ENCODE assay signal across 1 cellular context in the genomic region with DNA sequence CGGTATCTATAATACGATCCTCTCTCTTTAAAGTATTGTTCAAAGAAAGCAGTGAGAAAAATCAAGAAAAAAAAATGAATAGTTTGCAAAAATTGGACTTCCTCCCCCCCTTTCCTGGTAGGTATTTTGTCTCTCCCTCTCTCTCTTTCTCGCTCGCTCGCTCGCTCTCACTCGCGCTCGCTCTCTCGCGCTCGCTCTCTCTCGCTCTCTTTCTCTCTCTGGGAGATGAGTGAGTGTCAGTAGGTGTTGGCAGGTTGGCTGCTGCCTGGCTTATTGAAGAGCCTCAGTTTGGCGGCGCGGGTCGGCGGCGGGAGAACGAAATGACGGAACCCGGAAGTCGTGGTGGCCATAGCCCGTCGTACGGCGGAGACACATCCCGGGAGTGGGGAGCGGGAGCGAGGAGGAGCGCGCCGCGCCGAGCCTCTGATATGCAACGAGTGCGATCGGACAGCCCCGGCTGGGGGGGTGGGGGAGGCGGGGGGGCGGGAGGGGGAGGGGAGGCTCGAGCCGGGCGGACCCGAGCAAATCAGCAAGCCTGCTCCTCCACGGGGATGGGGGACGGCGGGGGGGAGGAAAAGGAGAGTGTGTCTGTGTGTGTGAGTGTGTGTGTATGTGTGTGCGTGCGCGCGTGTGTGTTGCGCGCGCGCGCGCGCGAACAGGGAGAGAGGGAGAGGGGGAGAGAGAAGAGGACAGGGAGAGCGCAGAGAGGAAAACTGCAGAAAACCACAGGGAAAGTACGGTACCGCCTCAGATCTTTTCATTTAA.
TF ChIP-seq lines count a peak whose summit lies in the region.

A gene (minus strand): TSS at position 441 of the 765 bp plus-strand sequence. CDS start 1,083 bp downstream, outside the sequence.

TF ChIP-seq in HepG2, 621 proteins besides CTCF, POLR2A, EP300 and RAD21 (continued from another document and continues in another):
- TF ChIP-seq, protein P1, sequence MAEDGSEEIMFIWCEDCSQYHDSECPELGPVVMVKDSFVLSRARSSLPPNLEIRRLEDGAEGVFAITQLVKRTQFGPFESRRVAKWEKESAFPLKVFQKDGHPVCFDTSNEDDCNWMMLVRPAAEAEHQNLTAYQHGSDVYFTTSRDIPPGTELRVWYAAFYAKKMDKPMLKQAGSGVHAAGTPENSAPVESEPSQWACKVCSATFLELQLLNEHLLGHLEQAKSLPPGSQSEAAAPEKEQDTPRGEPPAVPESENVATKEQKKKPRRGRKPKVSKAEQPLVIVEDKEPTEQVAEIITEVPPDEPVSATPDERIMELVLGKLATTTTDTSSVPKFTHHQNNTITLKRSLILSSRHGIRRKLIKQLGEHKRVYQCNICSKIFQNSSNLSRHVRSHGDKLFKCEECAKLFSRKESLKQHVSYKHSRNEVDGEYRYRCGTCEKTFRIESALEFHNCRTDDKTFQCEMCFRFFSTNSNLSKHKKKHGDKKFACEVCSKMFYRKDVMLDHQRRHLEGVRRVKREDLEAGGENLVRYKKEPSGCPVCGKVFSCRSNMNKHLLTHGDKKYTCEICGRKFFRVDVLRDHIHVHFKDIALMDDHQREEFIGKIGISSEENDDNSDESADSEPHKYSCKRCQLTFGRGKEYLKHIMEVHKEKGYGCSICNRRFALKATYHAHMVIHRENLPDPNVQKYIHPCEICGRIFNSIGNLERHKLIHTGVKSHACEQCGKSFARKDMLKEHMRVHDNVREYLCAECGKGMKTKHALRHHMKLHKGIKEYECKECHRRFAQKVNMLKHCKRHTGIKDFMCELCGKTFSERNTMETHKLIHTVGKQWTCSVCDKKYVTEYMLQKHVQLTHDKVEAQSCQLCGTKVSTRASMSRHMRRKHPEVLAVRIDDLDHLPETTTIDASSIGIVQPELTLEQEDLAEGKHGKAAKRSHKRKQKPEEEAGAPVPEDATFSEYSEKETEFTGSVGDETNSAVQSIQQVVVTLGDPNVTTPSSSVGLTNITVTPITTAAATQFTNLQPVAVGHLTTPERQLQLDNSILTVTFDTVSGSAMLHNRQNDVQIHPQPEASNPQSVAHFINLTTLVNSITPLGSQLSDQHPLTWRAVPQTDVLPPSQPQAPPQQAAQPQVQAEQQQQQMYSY (CRISPR knock-in tag; IDR thresholded peaks at IDR 0.05) = no peak
- no peak for TF ChIP-seq REL (CRISPR knock-in tag; conservative IDR thresholded peaks at IDR 0.05)
- no peak for TF ChIP-seq SOX13 (IDR thresholded peaks at IDR 0.05)
- peak in 1 of 2 experiments; percentile 23; a peak in 1 of 4 replicates for TF ChIP-seq SOX13 (CRISPR knock-in tag; conservative IDR thresholded peaks at IDR 0.05 in 1 of 2, IDR thresholded peaks at IDR 0.05 in 1 of 2)
- TF ChIP-seq DNMT1 (CRISPR knock-in tag; IDR thresholded peaks at IDR 0.05) = no peak
- TF ChIP-seq, protein P2, sequence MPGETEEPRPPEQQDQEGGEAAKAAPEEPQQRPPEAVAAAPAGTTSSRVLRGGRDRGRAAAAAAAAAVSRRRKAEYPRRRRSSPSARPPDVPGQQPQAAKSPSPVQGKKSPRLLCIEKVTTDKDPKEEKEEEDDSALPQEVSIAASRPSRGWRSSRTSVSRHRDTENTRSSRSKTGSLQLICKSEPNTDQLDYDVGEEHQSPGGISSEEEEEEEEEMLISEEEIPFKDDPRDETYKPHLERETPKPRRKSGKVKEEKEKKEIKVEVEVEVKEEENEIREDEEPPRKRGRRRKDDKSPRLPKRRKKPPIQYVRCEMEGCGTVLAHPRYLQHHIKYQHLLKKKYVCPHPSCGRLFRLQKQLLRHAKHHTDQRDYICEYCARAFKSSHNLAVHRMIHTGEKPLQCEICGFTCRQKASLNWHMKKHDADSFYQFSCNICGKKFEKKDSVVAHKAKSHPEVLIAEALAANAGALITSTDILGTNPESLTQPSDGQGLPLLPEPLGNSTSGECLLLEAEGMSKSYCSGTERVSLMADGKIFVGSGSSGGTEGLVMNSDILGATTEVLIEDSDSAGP (CRISPR knock-in tag; IDR thresholded peaks at IDR 0.05; ENCODE audit: borderline replicate concordance) = no peak; the same call in 1 of the 2 replicates
- TF ChIP-seq HNF4A (CRISPR knock-in tag; IDR thresholded peaks at IDR 0.05) = no peak
- TF ChIP-seq ZMYM2 (CRISPR knock-in tag; IDR thresholded peaks at IDR 0.05) = no peak
- TF ChIP-seq ZNF451 (CRISPR knock-in tag; IDR thresholded peaks at IDR 0.05) = no peak
- no peak for TF ChIP-seq ZNF550 (CRISPR knock-in tag; IDR thresholded peaks at IDR 0.05; ENCODE audit: borderline replicate concordance)
- TF ChIP-seq HMG20A (CRISPR knock-in tag; IDR thresholded peaks at IDR 0.05; ENCODE audit: borderline replicate concordance) = no peak
- TF ChIP-seq ZNF367 (CRISPR knock-in tag; IDR thresholded peaks at IDR 0.05; ENCODE audit: borderline replicate concordance) = no peak
- no peak for TF ChIP-seq ZC3H4 (CRISPR knock-in tag; IDR thresholded peaks at IDR 0.05; ENCODE audit: borderline replicate concordance)
- TF ChIP-seq, protein P3, sequence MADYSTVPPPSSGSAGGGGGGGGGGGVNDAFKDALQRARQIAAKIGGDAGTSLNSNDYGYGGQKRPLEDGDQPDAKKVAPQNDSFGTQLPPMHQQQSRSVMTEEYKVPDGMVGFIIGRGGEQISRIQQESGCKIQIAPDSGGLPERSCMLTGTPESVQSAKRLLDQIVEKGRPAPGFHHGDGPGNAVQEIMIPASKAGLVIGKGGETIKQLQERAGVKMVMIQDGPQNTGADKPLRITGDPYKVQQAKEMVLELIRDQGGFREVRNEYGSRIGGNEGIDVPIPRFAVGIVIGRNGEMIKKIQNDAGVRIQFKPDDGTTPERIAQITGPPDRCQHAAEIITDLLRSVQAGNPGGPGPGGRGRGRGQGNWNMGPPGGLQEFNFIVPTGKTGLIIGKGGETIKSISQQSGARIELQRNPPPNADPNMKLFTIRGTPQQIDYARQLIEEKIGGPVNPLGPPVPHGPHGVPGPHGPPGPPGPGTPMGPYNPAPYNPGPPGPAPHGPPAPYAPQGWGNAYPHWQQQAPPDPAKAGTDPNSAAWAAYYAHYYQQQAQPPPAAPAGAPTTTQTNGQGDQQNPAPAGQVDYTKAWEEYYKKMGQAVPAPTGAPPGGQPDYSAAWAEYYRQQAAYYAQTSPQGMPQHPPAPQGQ (CRISPR knock-in tag; IDR thresholded peaks at IDR 0.05; ENCODE audit: borderline replicate concordance) = no peak
- TF ChIP-seq, protein P4, sequence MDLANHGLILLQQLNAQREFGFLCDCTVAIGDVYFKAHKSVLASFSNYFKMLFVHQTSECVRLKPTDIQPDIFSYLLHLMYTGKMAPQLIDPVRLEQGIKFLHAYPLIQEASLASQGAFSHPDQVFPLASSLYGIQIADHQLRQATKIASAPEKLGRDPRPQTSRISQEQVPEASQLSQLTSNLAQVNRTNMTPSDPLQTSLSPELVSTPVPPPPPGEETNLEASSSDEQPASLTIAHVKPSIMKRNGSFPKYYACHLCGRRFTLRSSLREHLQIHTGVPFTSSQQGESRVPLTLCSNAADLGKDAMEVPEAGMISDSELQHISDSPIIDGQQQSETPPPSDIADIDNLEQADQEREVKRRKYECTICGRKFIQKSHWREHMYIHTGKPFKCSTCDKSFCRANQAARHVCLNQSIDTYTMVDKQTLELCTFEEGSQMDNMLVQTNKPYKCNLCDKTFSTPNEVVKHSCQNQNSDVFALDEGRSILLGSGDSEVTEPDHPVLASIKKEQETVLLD (CRISPR knock-in tag; IDR thresholded peaks at IDR 0.05; ENCODE audit: low read depth) = peak; percentile 68; the same call in 1 of the 2 replicates
- no peak for TF ChIP-seq ZMYM3 (CRISPR knock-in tag; IDR thresholded peaks at IDR 0.05)
- TF ChIP-seq, protein P5, sequence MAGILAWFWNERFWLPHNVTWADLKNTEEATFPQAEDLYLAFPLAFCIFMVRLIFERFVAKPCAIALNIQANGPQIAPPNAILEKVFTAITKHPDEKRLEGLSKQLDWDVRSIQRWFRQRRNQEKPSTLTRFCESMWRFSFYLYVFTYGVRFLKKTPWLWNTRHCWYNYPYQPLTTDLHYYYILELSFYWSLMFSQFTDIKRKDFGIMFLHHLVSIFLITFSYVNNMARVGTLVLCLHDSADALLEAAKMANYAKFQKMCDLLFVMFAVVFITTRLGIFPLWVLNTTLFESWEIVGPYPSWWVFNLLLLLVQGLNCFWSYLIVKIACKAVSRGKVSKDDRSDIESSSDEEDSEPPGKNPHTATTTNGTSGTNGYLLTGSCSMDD (CRISPR knock-in tag; IDR thresholded peaks at IDR 0.05) = no peak
- TF ChIP-seq ZNF563 (CRISPR knock-in tag; IDR thresholded peaks at IDR 0.05) = peak; percentile 60; the same call in 1 of the 2 replicates
- peak; percentile 53 for TF ChIP-seq PHF20 (CRISPR knock-in tag; IDR thresholded peaks at IDR 0.05)
- no peak for TF ChIP-seq ZNF850 (CRISPR knock-in tag; conservative IDR thresholded peaks at IDR 0.05)
- no peak for TF ChIP-seq SNAPC2 (CRISPR knock-in tag; IDR thresholded peaks at IDR 0.05)
- TF ChIP-seq PHF5A (CRISPR knock-in tag; IDR thresholded peaks at IDR 0.05; ENCODE audit: low read depth, unreplicated experiment) = no peak
- no peak for TF ChIP-seq ZNF776 (CRISPR knock-in tag; IDR thresholded peaks at IDR 0.05)
- TF ChIP-seq ZNF788 (CRISPR knock-in tag; IDR thresholded peaks at IDR 0.05; ENCODE audit: borderline replicate concordance) = peak; percentile 35; the same call in 1 of the 2 replicates
- TF ChIP-seq FIP1L1 (IDR thresholded peaks at IDR 0.05; ENCODE audit: borderline replicate concordance, insufficient read depth, low read depth, low read length) = no peak
- no peak for TF ChIP-seq MZF1 (CRISPR knock-in tag; IDR thresholded peaks at IDR 0.05; ENCODE audit: borderline replicate concordance)
- TF ChIP-seq ZNF12 (CRISPR knock-in tag; IDR thresholded peaks at IDR 0.05) = no peak
- TF ChIP-seq ZFP1 (CRISPR knock-in tag; IDR thresholded peaks at IDR 0.05) = no peak
- TF ChIP-seq ZNF34 (CRISPR knock-in tag; IDR thresholded peaks at IDR 0.05; ENCODE audit: borderline replicate concordance) = no peak
- TF ChIP-seq ZNF20 (CRISPR knock-in tag; IDR thresholded peaks at IDR 0.05) = no peak
- TF ChIP-seq, protein P6, sequence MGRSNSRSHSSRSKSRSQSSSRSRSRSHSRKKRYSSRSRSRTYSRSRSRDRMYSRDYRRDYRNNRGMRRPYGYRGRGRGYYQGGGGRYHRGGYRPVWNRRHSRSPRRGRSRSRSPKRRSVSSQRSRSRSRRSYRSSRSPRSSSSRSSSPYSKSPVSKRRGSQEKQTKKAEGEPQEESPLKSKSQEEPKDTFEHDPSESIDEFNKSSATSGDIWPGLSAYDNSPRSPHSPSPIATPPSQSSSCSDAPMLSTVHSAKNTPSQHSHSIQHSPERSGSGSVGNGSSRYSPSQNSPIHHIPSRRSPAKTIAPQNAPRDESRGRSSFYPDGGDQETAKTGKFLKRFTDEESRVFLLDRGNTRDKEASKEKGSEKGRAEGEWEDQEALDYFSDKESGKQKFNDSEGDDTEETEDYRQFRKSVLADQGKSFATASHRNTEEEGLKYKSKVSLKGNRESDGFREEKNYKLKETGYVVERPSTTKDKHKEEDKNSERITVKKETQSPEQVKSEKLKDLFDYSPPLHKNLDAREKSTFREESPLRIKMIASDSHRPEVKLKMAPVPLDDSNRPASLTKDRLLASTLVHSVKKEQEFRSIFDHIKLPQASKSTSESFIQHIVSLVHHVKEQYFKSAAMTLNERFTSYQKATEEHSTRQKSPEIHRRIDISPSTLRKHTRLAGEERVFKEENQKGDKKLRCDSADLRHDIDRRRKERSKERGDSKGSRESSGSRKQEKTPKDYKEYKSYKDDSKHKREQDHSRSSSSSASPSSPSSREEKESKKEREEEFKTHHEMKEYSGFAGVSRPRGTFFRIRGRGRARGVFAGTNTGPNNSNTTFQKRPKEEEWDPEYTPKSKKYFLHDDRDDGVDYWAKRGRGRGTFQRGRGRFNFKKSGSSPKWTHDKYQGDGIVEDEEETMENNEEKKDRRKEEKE (IDR thresholded peaks at IDR 0.05) = no peak
- TF ChIP-seq, protein P7, sequence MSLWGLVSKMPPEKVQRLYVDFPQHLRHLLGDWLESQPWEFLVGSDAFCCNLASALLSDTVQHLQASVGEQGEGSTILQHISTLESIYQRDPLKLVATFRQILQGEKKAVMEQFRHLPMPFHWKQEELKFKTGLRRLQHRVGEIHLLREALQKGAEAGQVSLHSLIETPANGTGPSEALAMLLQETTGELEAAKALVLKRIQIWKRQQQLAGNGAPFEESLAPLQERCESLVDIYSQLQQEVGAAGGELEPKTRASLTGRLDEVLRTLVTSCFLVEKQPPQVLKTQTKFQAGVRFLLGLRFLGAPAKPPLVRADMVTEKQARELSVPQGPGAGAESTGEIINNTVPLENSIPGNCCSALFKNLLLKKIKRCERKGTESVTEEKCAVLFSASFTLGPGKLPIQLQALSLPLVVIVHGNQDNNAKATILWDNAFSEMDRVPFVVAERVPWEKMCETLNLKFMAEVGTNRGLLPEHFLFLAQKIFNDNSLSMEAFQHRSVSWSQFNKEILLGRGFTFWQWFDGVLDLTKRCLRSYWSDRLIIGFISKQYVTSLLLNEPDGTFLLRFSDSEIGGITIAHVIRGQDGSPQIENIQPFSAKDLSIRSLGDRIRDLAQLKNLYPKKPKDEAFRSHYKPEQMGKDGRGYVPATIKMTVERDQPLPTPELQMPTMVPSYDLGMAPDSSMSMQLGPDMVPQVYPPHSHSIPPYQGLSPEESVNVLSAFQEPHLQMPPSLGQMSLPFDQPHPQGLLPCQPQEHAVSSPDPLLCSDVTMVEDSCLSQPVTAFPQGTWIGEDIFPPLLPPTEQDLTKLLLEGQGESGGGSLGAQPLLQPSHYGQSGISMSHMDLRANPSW (CRISPR knock-in tag; IDR thresholded peaks at IDR 0.05; ENCODE audit: borderline replicate concordance) = no peak
- TF ChIP-seq ZNF816 (CRISPR knock-in tag; IDR thresholded peaks at IDR 0.05; ENCODE audit: borderline replicate concordance) = no peak
- TF ChIP-seq, protein P8, sequence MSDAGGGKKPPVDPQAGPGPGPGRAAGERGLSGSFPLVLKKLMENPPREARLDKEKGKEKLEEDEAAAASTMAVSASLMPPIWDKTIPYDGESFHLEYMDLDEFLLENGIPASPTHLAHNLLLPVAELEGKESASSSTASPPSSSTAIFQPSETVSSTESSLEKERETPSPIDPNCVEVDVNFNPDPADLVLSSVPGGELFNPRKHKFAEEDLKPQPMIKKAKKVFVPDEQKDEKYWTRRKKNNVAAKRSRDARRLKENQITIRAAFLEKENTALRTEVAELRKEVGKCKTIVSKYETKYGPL (CRISPR knock-in tag; IDR thresholded peaks at IDR 0.05) = no peak
- TF ChIP-seq NFE2L1 (CRISPR knock-in tag; IDR thresholded peaks at IDR 0.05; ENCODE audit: borderline replicate concordance) = no peak
- no peak for TF ChIP-seq SP4 (CRISPR knock-in tag; IDR thresholded peaks at IDR 0.05)
- TF ChIP-seq, protein P9, sequence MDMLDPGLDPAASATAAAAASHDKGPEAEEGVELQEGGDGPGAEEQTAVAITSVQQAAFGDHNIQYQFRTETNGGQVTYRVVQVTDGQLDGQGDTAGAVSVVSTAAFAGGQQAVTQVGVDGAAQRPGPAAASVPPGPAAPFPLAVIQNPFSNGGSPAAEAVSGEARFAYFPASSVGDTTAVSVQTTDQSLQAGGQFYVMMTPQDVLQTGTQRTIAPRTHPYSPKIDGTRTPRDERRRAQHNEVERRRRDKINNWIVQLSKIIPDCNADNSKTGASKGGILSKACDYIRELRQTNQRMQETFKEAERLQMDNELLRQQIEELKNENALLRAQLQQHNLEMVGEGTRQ (IDR thresholded peaks at IDR 0.05; ENCODE audit: low read depth, low read length) = no peak
- TF ChIP-seq, protein P9 (CRISPR knock-in tag; IDR thresholded peaks at IDR 0.05; ENCODE audit: borderline replicate concordance) = no peak
- TF ChIP-seq SALL1 (CRISPR knock-in tag; IDR thresholded peaks at IDR 0.05) = peak; percentile 63; the same call in 1 of the 2 replicates
